ENCODE assay signal across 22 cellular contexts in the genomic region with DNA sequence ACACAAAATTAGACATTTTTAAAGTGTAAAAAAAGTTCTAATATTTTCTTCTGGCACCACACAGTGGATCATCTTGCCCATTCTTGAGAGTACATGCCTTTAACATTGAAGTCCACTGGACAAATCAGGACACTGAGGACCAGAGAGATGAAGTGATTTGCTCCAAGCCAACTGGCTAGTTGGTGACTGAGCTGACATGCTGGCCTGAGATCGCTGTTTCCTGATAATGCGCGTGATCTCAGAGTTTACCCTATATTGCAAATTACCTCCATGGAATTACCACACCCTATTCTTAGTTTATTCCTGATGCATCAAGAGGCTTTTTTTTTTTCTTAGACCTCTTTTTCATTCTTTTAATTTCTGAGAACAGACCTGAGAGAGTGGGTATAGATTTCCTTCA.
"Had no signal": no experiment of that assay in that cellular context is flagged by ENCODE, and none has a peak within 500 bp of the region (broad histone marks: within the 10 kb centered on the region; RNA-seq: fewer than 3 reads in every experiment).

No MANE protein-coding gene starts in this region.

- DNase-seq: activated T-cell treated with anti-CD3 and anti-CD28 coated beads, Interleukin-2, amount 50 U/mL, for 24 hours; brain microvascular endothelial cell; dorsolateral prefrontal cortex; endodermal cell; esophagus squamous epithelium; head of caudate nucleus; islet precursor cell; lower lobe of right lung; mesendoderm; naive thymus-derived CD8-positive, alpha-beta T cell; stimulated activated CD4-positive, alpha-beta T cell treated with anti-CD3 and anti-CD28 coated beads, Interleukin-12 subunit alpha, Interleukin-12 subunit beta, amount 100 ng/mL, for 4 hours; stimulated activated CD4-positive, alpha-beta T cell treated with anti-CD3 and anti-CD28 coated beads, Interleukin-4, amount 100 ng/mL, for 4 hours; stimulated activated naive CD8-positive, alpha-beta T cell treated with anti-CD3 and anti-CD28 coated beads, Interleukin-15, Interleukin-2, amounts not matched to agents 100 U/mL and 50 U/mL, for 24 hours; substantia nigra; T1000; thyroid gland had no signal

- H3K4me1 ChIP-seq: adrenal gland, ascending aorta, esophagus squamous epithelium, gastroesophageal sphincter, lower lobe of right lung, prostate gland, thyroid gland had no signal

- H3K36me3 ChIP-seq: adrenal gland, ascending aorta, brain microvascular endothelial cell, esophagus squamous epithelium, gastroesophageal sphincter, lower lobe of right lung, prostate gland, thyroid gland had no signal

- H3K27me3 ChIP-seq: adrenal gland, ascending aorta, brain microvascular endothelial cell, dorsolateral prefrontal cortex, esophagus squamous epithelium, gastroesophageal sphincter, thyroid gland had no signal

- H3K4me3 ChIP-seq: adrenal gland, ascending aorta, dorsolateral prefrontal cortex, esophagus squamous epithelium, gastroesophageal sphincter, lower lobe of right lung, prostate gland, thyroid gland had no signal

- H3K27ac ChIP-seq: adrenal gland, ascending aorta, brain microvascular endothelial cell, dorsolateral prefrontal cortex, esophagus squamous epithelium, gastroesophageal sphincter, lower lobe of right lung, prostate gland, thyroid gland had no signal

- ATAC-seq: activated T-helper 17 cell treated with anti-CD3 and anti-CD28 coated beads, Interleukin-2, amount 50 U/mL, for 72 hours; lower lobe of right lung; naive thymus-derived CD8-positive, alpha-beta T cell; stimulated activated naive CD8-positive, alpha-beta T cell treated with anti-CD3 and anti-CD28 coated beads, Interleukin-15, Interleukin-2, amounts not matched to agents 100 U/mL and 50 U/mL, for 24 hours; WTC11 had no signal

- H3K9me3 ChIP-seq: adrenal gland, ascending aorta, esophagus squamous epithelium, gastroesophageal sphincter, lower lobe of right lung, prostate gland, thyroid gland had no signal
